ENCODE assay signal across 1 cellular context in the genomic region with DNA sequence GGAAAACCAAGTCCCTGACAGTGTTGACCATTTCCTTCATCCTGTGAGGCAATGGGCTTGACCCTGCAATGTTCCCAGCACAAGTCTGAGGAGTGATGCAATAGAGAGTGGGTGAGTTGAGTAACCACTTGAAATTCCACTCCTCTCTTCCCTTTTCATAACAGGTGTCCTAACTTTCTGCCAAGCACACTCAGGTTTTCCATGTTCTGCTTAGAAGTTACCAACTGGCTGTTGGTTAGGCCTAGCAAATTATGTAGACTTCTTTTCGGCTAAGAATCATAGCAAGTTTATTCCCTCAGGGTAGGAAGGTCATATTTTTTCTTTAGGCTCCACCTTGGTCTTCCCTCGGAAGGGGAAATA.
TF ChIP-seq lines count a peak whose summit lies in the region.

No MANE protein-coding gene starts in this region.

TF ChIP-seq in GM12878, 131 proteins besides CTCF, POLR2A, EP300 and RAD21:
- no peak for TF ChIP-seq RB1 (IDR thresholded peaks at IDR 0.05; ENCODE audit: borderline replicate concordance)
